ENCODE assay signal across 8 cellular contexts in genomic region chr12:92034858-92035401, GRCh38.
DNase-seq lines count a peak whose midpoint lies in the region; ATAC-seq lines count a peak whose summit lies in the region.

No MANE protein-coding gene starts in this region.

- DNase-seq in stimulated activated CD4-positive, alpha-beta T cell treated with anti-CD3 and anti-CD28 coated beads, Interleukin-12 subunit alpha, Interleukin-12 subunit beta, amount 100 ng/mL, for 24 hours (ENCODE audit: low read depth in 2 of 2) = peak; percentile 17
- no peak for DNase-seq in stimulated activated CD4-positive, alpha-beta T cell treated with anti-CD3 and anti-CD28 coated beads, Interleukin-1b, Interleukin-23, amount 100 ng/mL, for 48 hours
- DNase-seq in NCI-H2029 treated with DMSO at 0.1 percent for 48 hours (lab: John Stamatoyannopoulos, UW) (peak; percentile 30), substantia nigra (lab: John Stamatoyannopoulos, UW) (peak in 27 of 49 donors; percentile 1 to 79 (median 13))
- DNase-seq in activated CD4-positive, alpha-beta T cell treated with anti-CD3 and anti-CD28 coated beads for 48 hours = peak; percentile 40
- peak; percentile 57 for DNase-seq in effector CD8-positive, alpha-beta T cell (lab: John Stamatoyannopoulos, UW)

- peaks cover 10 to 20% of the 10 kb centered on the region in 2 donors for H3K4me1 ChIP-seq in muscle layer of duodenum (ENCODE audit: control insufficient read depth in 1 of 2, insufficient read depth in 2 of 2, low read length in 2 of 2)

- H3K27me3 ChIP-seq in muscle layer of duodenum (ENCODE audit: low read depth, low read length) = no peaks in the 10 kb centered on the region

- no peaks in the 10 kb centered on the region for H3K36me3 ChIP-seq in muscle layer of duodenum (ENCODE audit: control insufficient read depth in 1 of 2, insufficient read depth in 2 of 2, low read length in 2 of 2)

- ATAC-seq in HG02840 (IDR thresholded peaks at IDR 0.05; ENCODE audit: low FRiP score, unreplicated experiment) = peak; percentile 74

- no peaks in the 10 kb centered on the region for H3K9me3 ChIP-seq in muscle layer of duodenum (ENCODE audit: control insufficient read depth in 1 of 2, low read length in 2 of 2)

- H3K27ac ChIP-seq in muscle layer of duodenum (ENCODE audit: low read length) (peak overlapping the region; percentile 65), substantia nigra (ENCODE audit: low read depth, low read length, poor library complexity, severe bottlenecking) (no peak overlapping the region)

- peak overlapping the region; percentile 52 to 66 for H3K4me3 ChIP-seq in muscle layer of duodenum (ENCODE audit: low read depth in 1 of 2, low read length in 2 of 2)
